In the genomic region with DNA sequence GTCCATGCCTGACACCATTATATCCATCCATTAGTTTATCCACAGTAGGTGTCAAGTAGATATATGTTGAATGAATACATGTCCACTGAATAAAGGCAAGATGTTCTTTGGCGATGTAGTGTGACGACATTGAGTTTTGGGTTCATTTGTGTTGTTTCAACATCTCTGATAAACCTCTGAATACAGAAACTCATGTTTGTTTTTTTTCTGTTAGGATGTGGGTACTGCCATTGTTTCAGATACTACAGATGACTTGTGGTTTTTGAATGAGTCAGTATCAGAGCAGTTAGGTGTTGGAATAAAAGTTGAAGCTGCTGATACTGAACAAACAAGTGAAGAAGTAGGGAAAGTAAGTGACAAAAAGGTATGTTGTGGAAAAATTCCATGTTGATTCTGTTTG, we compare ENCODE assay signal across 12 cellular contexts. TPM values are rescaled to one million over a fixed set of nuclear protein-coding genes. Genes with fewer than 3 reads are reported as not detected.
A peak's percentile ranks its signal among the peaks of the same experiment; 100 is the strongest.
DNase-seq lines count a peak whose midpoint lies in the region; ATAC-seq and TF ChIP-seq lines count a peak whose summit lies in the region.
"Had no signal": no experiment of that assay in that cellular context is flagged by ENCODE, and none has a peak within 500 bp of the region (broad histone marks: within the 10 kb centered on the region; RNA-seq: fewer than 3 reads in every experiment).

No MANE protein-coding gene starts in this region.

- H3K4me3 ChIP-seq in hepatocyte: no peak overlapping the region
- H3K4me3 ChIP-seq: esophagus muscularis mucosa, pancreas had no signal

- peaks cover 57% of the 10 kb centered on the region for H3K4me1 Mint-ChIP-seq in activated T-helper 1 cell treated with anti-CD3 and anti-CD28 coated beads, Interleukin-12 subunit alpha, Interleukin-12 subunit beta, Interleukin-2, Interleukin-4 antibody, amounts not matched to agents 30 ng/mL and 10 ng/mL and 1 ng/mL, durations not matched to agents 14 hours and 24 hours and 36 hours (ENCODE audit: low read depth)
- H3K4me1 Mint-ChIP-seq in chondrocyte (ENCODE audit: low read depth): peaks cover 14% of the 10 kb centered on the region

- H2AFZ ChIP-seq in hepatocyte: no peak overlapping the region

- H4K20me1 ChIP-seq in hepatocyte (ENCODE audit: insufficient read depth, poor library complexity, severe bottlenecking): no peaks in the 10 kb centered on the region

- H3K27me3 ChIP-seq in hepatocyte: no peaks in the 10 kb centered on the region
- H3K27me3 ChIP-seq: esophagus muscularis mucosa, pancreas had no signal

- H3K27ac Mint-ChIP-seq in activated T-helper 1 cell treated with anti-CD3 and anti-CD28 coated beads, Interleukin-12 subunit alpha, Interleukin-12 subunit beta, Interleukin-2, Interleukin-4 antibody, amounts not matched to agents 30 ng/mL and 10 ng/mL and 1 ng/mL, durations not matched to agents 14 hours and 24 hours and 36 hours: peak overlapping the region; percentile 66
- H3K27ac Mint-ChIP-seq in chondrocyte (ENCODE audit: unreplicated experiment): no peak overlapping the region

- peak; percentile 60 for ATAC-seq in HG03066 (IDR thresholded peaks at IDR 0.05; ENCODE audit: low read depth, unreplicated experiment)
- ATAC-seq: pancreas had no signal

- H3K4me3 Mint-ChIP-seq in activated T-helper 1 cell treated with anti-CD3 and anti-CD28 coated beads, Interleukin-12 subunit alpha, Interleukin-12 subunit beta, Interleukin-2, Interleukin-4 antibody, amounts not matched to agents 30 ng/mL and 10 ng/mL and 1 ng/mL, durations not matched to agents 14 hours and 24 hours and 36 hours: peak overlapping the region; percentile 35
- no peak overlapping the region for H3K4me3 Mint-ChIP-seq in chondrocyte (ENCODE audit: unreplicated experiment)

- H3K4me1 ChIP-seq in hepatocyte (ENCODE audit: insufficient read depth): no peaks in the 10 kb centered on the region
- H3K4me1 ChIP-seq: esophagus muscularis mucosa had no signal

- no peak overlapping the region for H3K27ac ChIP-seq in hepatocyte
- H3K27ac ChIP-seq: esophagus muscularis mucosa, pancreas had no signal

- H3K36me3 Mint-ChIP-seq in activated T-helper 1 cell treated with anti-CD3 and anti-CD28 coated beads, Interleukin-12 subunit alpha, Interleukin-12 subunit beta, Interleukin-2, Interleukin-4 antibody, amounts not matched to agents 30 ng/mL and 10 ng/mL and 1 ng/mL, durations not matched to agents 14 hours and 24 hours and 36 hours (ENCODE audit: low read depth): peaks cover 80% of the 10 kb centered on the region
- H3K36me3 Mint-ChIP-seq in chondrocyte (ENCODE audit: low read depth): peaks cover 46% of the 10 kb centered on the region

- TF ChIP-seq CTCF in chondrocyte (IDR thresholded peaks at IDR 0.05): no peak
- TF ChIP-seq CTCF in hepatocyte (IDR thresholded peaks at IDR 0.05; ENCODE audit: poor library complexity): no peak

- H3K4me2 ChIP-seq in hepatocyte: no peak overlapping the region

- intact Hi-C loops in activated T-helper 1 cell treated with anti-CD3 and anti-CD28 coated beads, Interleukin-12 subunit alpha, Interleukin-12 subunit beta, Interleukin-2, Interleukin-4 antibody, amounts not matched to agents 30 ng/mL and 10 ng/mL and 1 ng/mL, durations not matched to agents 14 hours and 24 hours and 36 hours (cut with micrococcal nuclease): loop anchor here (1.0 to 2.0 kb wide), 4 partner anchors 20 to 37 kb away; a partner anchor contains a TSS

- H3K9me3 Mint-ChIP-seq in activated T-helper 1 cell treated with anti-CD3 and anti-CD28 coated beads, Interleukin-12 subunit alpha, Interleukin-12 subunit beta, Interleukin-2, Interleukin-4 antibody, amounts not matched to agents 30 ng/mL and 10 ng/mL and 1 ng/mL, durations not matched to agents 14 hours and 24 hours and 36 hours: no peaks in the 10 kb centered on the region
- no peaks in the 10 kb centered on the region for H3K9me3 Mint-ChIP-seq in chondrocyte (ENCODE audit: low read depth)

- 98% methylated on average over 2 of the region's 2 CpGs for WGBS in hepatocyte (ENCODE audit: low lambda C conversion rate, missing lambda C conversion rate)

- H3K9me3 ChIP-seq in hepatocyte (ENCODE audit: low read depth): no peaks in the 10 kb centered on the region
- H3K9me3 ChIP-seq: esophagus muscularis mucosa, pancreas had no signal

- peaks cover 3% of the 10 kb centered on the region for H3K79me2 ChIP-seq in hepatocyte

- no peaks in the 10 kb centered on the region for H3K9me2 ChIP-seq in hepatocyte (replicated peaks; ENCODE audit: insufficient read depth)

- peaks cover 8% of the 10 kb centered on the region for H3K36me3 ChIP-seq in hepatocyte (replicated peaks; ENCODE audit: insufficient read depth, low read depth)

- H3K27me3 Mint-ChIP-seq in activated T-helper 1 cell treated with anti-CD3 and anti-CD28 coated beads, Interleukin-12 subunit alpha, Interleukin-12 subunit beta, Interleukin-2, Interleukin-4 antibody, amounts not matched to agents 30 ng/mL and 10 ng/mL and 1 ng/mL, durations not matched to agents 14 hours and 24 hours and 36 hours (ENCODE audit: insufficient read depth): no peaks in the 10 kb centered on the region
- H3K27me3 Mint-ChIP-seq in chondrocyte (ENCODE audit: low read depth): no peaks in the 10 kb centered on the region

- DNase-seq in ELR (ENCODE audit: low read depth) (peak; percentile 62), kidney glomerular epithelial cell (lab: John Stamatoyannopoulos, UW) (peak; percentile 73), SIG-M5 treated with dmso at 0.1 percent for 504 hours (lab: John Stamatoyannopoulos, UW; ENCODE audit: unreplicated experiment) (no peak), C1 segment of cervical spinal cord (lab: John Stamatoyannopoulos, UW) (no peak), chondrocyte (ENCODE audit: low spot score) (no peak), hepatocyte (ENCODE audit: low spot score) (no peak)
- DNase-seq in activated T-helper 1 cell treated with anti-CD3 and anti-CD28 coated beads, Interleukin-12 subunit alpha, Interleukin-12 subunit beta, Interleukin-2, Interleukin-4 antibody, amounts not matched to agents 30 ng/mL and 10 ng/mL and 1 ng/mL, durations not matched to agents 14 hours and 24 hours and 36 hours (ENCODE audit: low spot score): no peak
- DNase-seq: activated CD4-positive, alpha-beta T cell treated with anti-CD3 and anti-CD28 coated beads for 1 hour; NCI-H510A; pancreas had no signal

RNA-seq across cellular contexts. Expression of a gene that starts 28.1 kb away (rescaled TPM):
- total RNA-seq in activated T-helper 1 cell treated with anti-CD3 and anti-CD28 coated beads, Interleukin-12 subunit alpha, Interleukin-12 subunit beta, Interleukin-2, Interleukin-4 antibody, amounts not matched to agents 30 ng/mL and 10 ng/mL and 1 ng/mL, durations not matched to agents 14 hours and 24 hours and 36 hours: 75.5 and 80.3 TPM in 2 replicates
- total RNA-seq in chondrocyte (35.3 to 51.1 TPM (median 39.1 TPM) in 3 replicates), hepatocyte (42.3 and 47.8 TPM in 2 replicates)
- 15.4 and 22.5 TPM in 2 replicates for polyA plus RNA-seq in hepatocyte

RNA-seq across cellular contexts. Expression of a gene that starts 49.7 kb away (rescaled TPM):
- 21.8 and 24.1 TPM in 2 replicates for total RNA-seq in activated T-helper 1 cell treated with anti-CD3 and anti-CD28 coated beads, Interleukin-12 subunit alpha, Interleukin-12 subunit beta, Interleukin-2, Interleukin-4 antibody, amounts not matched to agents 30 ng/mL and 10 ng/mL and 1 ng/mL, durations not matched to agents 14 hours and 24 hours and 36 hours
- total RNA-seq in chondrocyte (19.5 to 22.4 TPM (median 19.6 TPM) in 3 replicates), hepatocyte (19.7 and 26.0 TPM in 2 replicates)
- 15.5 and 18.8 TPM in 2 replicates for polyA plus RNA-seq in hepatocyte

Comparison
In these comparisons a context has a peak if more than half of its experiments do, and no peak if none do; other contexts are left out.
1. DNase-seq: peak in ELR (single experiment) and kidney glomerular epithelial cell (single experiment); none in activated T-helper 1 cell treated with anti-CD3 and anti-CD28 coated beads, Interleukin-12 subunit alpha, Interleukin-12 subunit beta, Interleukin-2, Interleukin-4 antibody, amounts not matched to agents 30 ng/mL and 10 ng/mL and 1 ng/mL, durations not matched to agents 14 hours and 24 hours and 36 hours (single experiment), SIG-M5 treated with dmso at 0.1 percent for 504 hours (single experiment), C1 segment of cervical spinal cord (0 of 14), chondrocyte (single experiment) and hepatocyte (single experiment).